ENCODE assay signal across 19 cellular contexts in genomic region chr4:89049853-89050252, GRCh38. TPM values are rescaled to one million over a fixed set of nuclear protein-coding genes. Genes with fewer than 3 reads are reported as not detected.
DNase-seq lines count a peak whose midpoint lies in the region; ATAC-seq, FAIRE-seq and TF ChIP-seq lines count a peak whose summit lies in the region.
"Had no signal": no experiment of that assay in that cellular context is flagged by ENCODE, and none has a peak within 500 bp of the region (broad histone marks: within the 10 kb centered on the region; RNA-seq: fewer than 3 reads in every experiment).

No MANE protein-coding gene starts in this region.

- peak; percentile 48 for ATAC-seq in body of pancreas
- ATAC-seq: HCT116 had no signal

- H3K27me3 ChIP-seq in body of pancreas (no peaks in the 10 kb centered on the region), brain microvascular endothelial cell (replicated peaks) (no peaks in the 10 kb centered on the region), SK-N-SH (ENCODE audit: insufficient read depth) (no peaks in the 10 kb centered on the region)
- H3K27me3 ChIP-seq: BE2C had no signal

- no peaks in the 10 kb centered on the region for H4K20me1 ChIP-seq in SK-N-SH (ENCODE audit: insufficient read depth)

- H3K36me3 ChIP-seq in body of pancreas (replicated peaks in 1 of 2; ENCODE audit: insufficient read depth in 1 of 2, low read depth in 2 of 2) (no peaks in the 10 kb centered on the region), brain microvascular endothelial cell (replicated peaks) (no peaks in the 10 kb centered on the region), SK-N-SH (replicated peaks in 1 of 2; ENCODE audit: control insufficient read depth in 1 of 2, insufficient read depth in 2 of 2, low read length in 1 of 2) (no peaks in the 10 kb centered on the region)
- H3K36me3 ChIP-seq: BE2C had no signal

- POLR2A ChIA-PET in SK-N-SH (lab: Yijun Ruan, JAX), result no interaction called here

- no peaks in the 10 kb centered on the region for H3K79me2 ChIP-seq in SK-N-SH (ENCODE audit: insufficient read depth)

- H3K4me3 ChIP-seq in LNCaP clone FGC (ENCODE audit: low read depth, low read length), result no peak overlapping the region
- no peak overlapping the region for H3K4me3 ChIP-seq in body of pancreas
- no peak overlapping the region for H3K4me3 ChIP-seq in brain microvascular endothelial cell (ENCODE audit: low read depth, low read length)
- H3K4me3 ChIP-seq in SK-N-SH (ENCODE audit: low read depth in 2 of 2, low read length in 1 of 2), result no peak overlapping the region

- intact Hi-C loops in body of pancreas (cut with DNase I), result no loop called here

- H3K27ac ChIP-seq in body of pancreas (no peak overlapping the region), brain microvascular endothelial cell (no peak overlapping the region), SK-N-SH (ENCODE audit: low read depth in 2 of 2, low read length in 1 of 2) (no peak overlapping the region)
- H3K27ac ChIP-seq: HL-60 had no signal

- CTCF ChIA-PET in SK-N-SH (lab: Yijun Ruan, JAX), result no interaction called here

- TF ChIP-seq POLR2A in body of pancreas (IDR thresholded peaks at IDR 0.05), result no peak

- no peaks in the 10 kb centered on the region for H3K9me3 ChIP-seq in body of pancreas
- no peaks in the 10 kb centered on the region for H3K9me3 ChIP-seq in SK-N-SH
- H3K9me3 ChIP-seq: BE2C had no signal

- H3K9me2 ChIP-seq in SK-N-SH, result no peaks in the 10 kb centered on the region

- H3K4me2 ChIP-seq in SK-N-SH, result no peak overlapping the region

- no peak overlapping the region for H2AFZ ChIP-seq in SK-N-SH (ENCODE audit: low read depth)

- FAIRE-seq in GM19239 (lab: Jason Lieb, UNC), result peak; percentile 18
- FAIRE-seq: A204.1 had no signal

- no peaks in the 10 kb centered on the region for H3F3A ChIP-seq in SK-N-SH (replicated peaks; ENCODE audit: insufficient read depth)

- TF ChIP-seq CTCF in LNCaP clone FGC (IDR thresholded peaks at IDR 0.05; ENCODE audit: control insufficient read depth, extremely low read depth, insufficient read depth) (no peak), body of pancreas (IDR thresholded peaks at IDR 0.05) (no peak), brain microvascular endothelial cell (IDR thresholded peaks at IDR 0.05; ENCODE audit: low read depth, low read length, missing control alignments) (no peak), SK-N-SH (IDR thresholded peaks at IDR 0.05) (no peak)

- DNase-seq in GM19239 (ENCODE audit: insufficient read length, low spot score) (no peak), LNCaP clone FGC (ENCODE audit: low read depth) (peak; percentile 52), body of pancreas (no peak), brain microvascular endothelial cell (no peak), SK-N-SH (no peak), C1 segment of cervical spinal cord (lab: John Stamatoyannopoulos, UW) (no peak)
- DNase-seq: ACHN; BE2C; Calu3; CD4-positive, alpha-beta memory T cell; DMS79; GF-D8; GOT3; H7; HFFc6; KBM-7 had no signal

- no peak overlapping the region for H3K9ac ChIP-seq in SK-N-SH

- no peak for TF ChIP-seq EP300 in SK-N-SH (IDR thresholded peaks at IDR 0.05; ENCODE audit: borderline replicate concordance in 1 of 2, low read depth in 1 of 2, low read length in 1 of 2)

- H3K4me1 ChIP-seq in body of pancreas (peaks cover 6% of the 10 kb centered on the region), SK-N-SH (ENCODE audit: control insufficient read depth in 1 of 2, insufficient read depth in 2 of 2, low read depth in 1 of 2, low read length in 1 of 2) (no peaks in the 10 kb centered on the region)
- H3K4me1 ChIP-seq: BE2C had no signal

- TF ChIP-seq RAD21 in SK-N-SH (IDR thresholded peaks at IDR 0.05; ENCODE audit: low read length), result no peak

- in situ Hi-C loops in brain microvascular endothelial cell (cut with HindIII; ENCODE audit: low pct_ligation_motif_present, low sequenced_read_pairs), result no loop called here

- WGBS in body of pancreas, 2 donors, result 38 to 48% methylated on average over 2 of the region's 2 CpGs
- 49% methylated on average over 2 of the region's 2 CpGs for WGBS in SK-N-SH (ENCODE audit: low lambda C conversion rate)

TF ChIP-seq in SK-N-SH, 30 proteins besides CTCF, POLR2A, EP300 and RAD21:
- no peak for TF ChIP-seq SMC3 (IDR thresholded peaks at IDR 0.05; ENCODE audit: low read depth, low read length)
- no peak for TF ChIP-seq CHD2 (IDR thresholded peaks at IDR 0.05; ENCODE audit: low read length, partially characterized antibody)
- TF ChIP-seq MAX (IDR thresholded peaks at IDR 0.05; ENCODE audit: low read depth), result no peak
- no peak for TF ChIP-seq RFX5 (IDR thresholded peaks at IDR 0.05; ENCODE audit: low read length)
- TF ChIP-seq POLR2AphosphoS5 (IDR thresholded peaks at IDR 0.05; ENCODE audit: low read depth, low read length), result no peak
- TF ChIP-seq FOXJ3 (CRISPR knock-in tag; IDR thresholded peaks at IDR 0.05), result no peak
- TF ChIP-seq GABPA (IDR thresholded peaks at IDR 0.05; ENCODE audit: low read depth), result no peak
- TF ChIP-seq TCF12 (IDR thresholded peaks at IDR 0.05), result no peak
- no peak for TF ChIP-seq ELF1 (IDR thresholded peaks at IDR 0.05)
- no peak for TF ChIP-seq FOSL2 (IDR thresholded peaks at IDR 0.05; ENCODE audit: borderline replicate concordance, low read depth)
- no peak for TF ChIP-seq RCOR1 (IDR thresholded peaks at IDR 0.05; ENCODE audit: low read length)
- TF ChIP-seq, protein P1, sequence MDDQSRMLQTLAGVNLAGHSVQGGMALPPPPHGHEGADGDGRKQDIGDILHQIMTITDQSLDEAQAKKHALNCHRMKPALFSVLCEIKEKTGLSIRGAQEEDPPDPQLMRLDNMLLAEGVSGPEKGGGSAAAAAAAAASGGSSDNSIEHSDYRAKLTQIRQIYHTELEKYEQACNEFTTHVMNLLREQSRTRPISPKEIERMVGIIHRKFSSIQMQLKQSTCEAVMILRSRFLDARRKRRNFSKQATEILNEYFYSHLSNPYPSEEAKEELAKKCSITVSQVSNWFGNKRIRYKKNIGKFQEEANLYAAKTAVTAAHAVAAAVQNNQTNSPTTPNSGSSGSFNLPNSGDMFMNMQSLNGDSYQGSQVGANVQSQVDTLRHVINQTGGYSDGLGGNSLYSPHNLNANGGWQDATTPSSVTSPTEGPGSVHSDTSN (IDR thresholded peaks at IDR 0.05), result no peak
- TF ChIP-seq EZH2phosphoT487 (IDR thresholded peaks at IDR 0.05; ENCODE audit: borderline replicate concordance, low read depth), result no peak
- no peak for TF ChIP-seq REST (IDR thresholded peaks at IDR 0.05; ENCODE audit: low read depth, low read length)
- TF ChIP-seq, protein P2, sequence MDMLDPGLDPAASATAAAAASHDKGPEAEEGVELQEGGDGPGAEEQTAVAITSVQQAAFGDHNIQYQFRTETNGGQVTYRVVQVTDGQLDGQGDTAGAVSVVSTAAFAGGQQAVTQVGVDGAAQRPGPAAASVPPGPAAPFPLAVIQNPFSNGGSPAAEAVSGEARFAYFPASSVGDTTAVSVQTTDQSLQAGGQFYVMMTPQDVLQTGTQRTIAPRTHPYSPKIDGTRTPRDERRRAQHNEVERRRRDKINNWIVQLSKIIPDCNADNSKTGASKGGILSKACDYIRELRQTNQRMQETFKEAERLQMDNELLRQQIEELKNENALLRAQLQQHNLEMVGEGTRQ (IDR thresholded peaks at IDR 0.05; ENCODE audit: borderline replicate concordance, low read depth, low read length), result no peak
- TF ChIP-seq FOXM1 (IDR thresholded peaks at IDR 0.05; ENCODE audit: low read depth), result no peak
- no peak for TF ChIP-seq GATA2 (CRISPR knock-in tag; IDR thresholded peaks at IDR 0.05)
- no peak for TF ChIP-seq RXRA (IDR thresholded peaks at IDR 0.05; ENCODE audit: borderline replicate concordance, low read depth)
- no peak for TF ChIP-seq MXI1 (IDR thresholded peaks at IDR 0.05; ENCODE audit: low read depth, low read length)
- no peak for TF ChIP-seq YY1 (IDR thresholded peaks at IDR 0.05; ENCODE audit: low read depth)

RNA-seq across cellular contexts. Expression of gene FAM13A, which starts 7.1 kb away (rescaled TPM):
- total RNA-seq in body of pancreas, result 10 to 100 TPM; 59.1 to 64.3 TPM
- polyA plus RNA-seq in SK-N-SH (2012; rRNA removed), result 0.67 and 1.1 TPM in 2 replicates
- polyA plus RNA-seq in SK-N-SH (2012; cell fraction: cytosol; rRNA removed), result 0.75 and 0.76 TPM in 2 replicates
- 1.8 and 2.2 TPM in 2 replicates for polyA plus RNA-seq in SK-N-SH (2012; cell fraction: nucleus; rRNA removed)
